16 cellular contexts compared by ENCODE assay signal in the genomic region with DNA sequence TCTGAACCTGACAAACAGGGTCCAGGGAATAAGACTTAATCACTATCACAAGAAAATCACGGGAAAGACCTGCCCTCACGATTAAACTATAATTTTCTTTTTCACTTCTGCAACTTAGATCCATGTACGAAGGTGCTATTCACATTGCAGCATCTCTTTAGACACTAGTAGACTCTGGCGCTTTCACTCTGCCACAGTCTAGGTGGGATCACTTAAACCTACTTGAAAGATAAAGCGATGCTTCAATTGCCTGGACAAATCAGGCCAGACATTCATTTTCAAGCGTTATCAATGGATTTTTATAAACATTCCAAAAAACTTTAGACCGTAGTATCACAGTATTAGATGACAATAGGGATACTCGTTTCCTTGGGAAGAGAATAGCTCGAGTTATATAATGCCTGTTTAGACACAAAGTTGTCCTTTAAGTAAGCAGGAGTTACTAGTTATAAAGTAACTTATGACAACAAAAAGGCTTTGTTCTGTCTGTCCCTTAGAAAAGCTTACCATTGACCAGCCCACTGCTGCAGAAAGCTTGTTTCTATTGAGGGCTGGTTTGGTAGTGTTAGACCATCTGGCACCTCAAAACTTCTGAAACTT.
"Had no signal": no experiment of that assay in that cellular context is flagged by ENCODE, and none has a peak within 500 bp of the region (broad histone marks: within the 10 kb centered on the region; RNA-seq: fewer than 3 reads in every experiment).

No MANE protein-coding gene starts in this region.

- ATAC-seq: activated CD8-positive, alpha-beta T cell treated with anti-CD3 and anti-CD28 coated beads for 36 hours; activated T-cell treated with anti-CD3 and anti-CD28 coated beads, Interleukin-2, amount 50 U/mL, for 4 hours; stimulated activated effector memory CD8-positive, alpha-beta T cell treated with anti-CD3 and anti-CD28 coated beads, Interleukin-12 subunit alpha, Interleukin-12 subunit beta, amount 100 ng/mL, for 72 hours had no signal

- H3K9me3 Mint-ChIP-seq: stimulated activated effector memory CD8-positive, alpha-beta T cell treated with anti-CD3 and anti-CD28 coated beads, Interleukin-12 subunit alpha, Interleukin-12 subunit beta, amount 100 ng/mL, for 72 hours had no signal

- H3K27ac Mint-ChIP-seq: activated CD8-positive, alpha-beta T cell treated with anti-CD3 and anti-CD28 coated beads for 36 hours; activated naive CD8-positive, alpha-beta T cell; stimulated activated effector memory CD8-positive, alpha-beta T cell treated with anti-CD3 and anti-CD28 coated beads, Interleukin-12 subunit alpha, Interleukin-12 subunit beta, amount 100 ng/mL, for 72 hours had no signal

- H3K4me3 Mint-ChIP-seq: activated CD8-positive, alpha-beta T cell treated with anti-CD3 and anti-CD28 coated beads for 36 hours; activated naive CD8-positive, alpha-beta T cell; activated T-cell treated with anti-CD3 and anti-CD28 coated beads, Interleukin-2, amount 50 U/mL, for 4 hours; nephron progenitor cell; stimulated activated effector memory CD8-positive, alpha-beta T cell treated with anti-CD3 and anti-CD28 coated beads, Interleukin-12 subunit alpha, Interleukin-12 subunit beta, amount 100 ng/mL, for 72 hours had no signal

- H3K36me3 Mint-ChIP-seq: stimulated activated effector memory CD8-positive, alpha-beta T cell treated with anti-CD3 and anti-CD28 coated beads, Interleukin-12 subunit alpha, Interleukin-12 subunit beta, amount 100 ng/mL, for 72 hours had no signal

- H3K27me3 Mint-ChIP-seq: activated CD8-positive, alpha-beta T cell treated with anti-CD3 and anti-CD28 coated beads for 36 hours; activated naive CD8-positive, alpha-beta T cell had no signal

- DNase-seq: activated CD8-positive, alpha-beta T cell treated with anti-CD3 and anti-CD28 coated beads for 36 hours; activated effector memory CD4-positive, alpha-beta T cell treated with anti-CD3 and anti-CD28 coated beads, Interleukin-2, amount 50 U/mL, for 16 hours; activated T-cell treated with anti-CD3 and anti-CD28 coated beads, Interleukin-2, amount 50 U/mL, for 4 hours; amygdala; brain microvascular endothelial cell; cortex of kidney; effector CD4-positive, alpha-beta T cell; hypothalamus; kidney; left ventricle myocardium inferior; nephron progenitor cell; stimulated activated CD4-positive, alpha-beta T cell treated with anti-CD3 and anti-CD28 coated beads, Interleukin-12 subunit alpha, Interleukin-12 subunit beta, amount 100 ng/mL, for 4 hours; T-helper 1 cell; tibial artery had no signal
